ENCODE assay signal across 9 cellular contexts in the genomic region with DNA sequence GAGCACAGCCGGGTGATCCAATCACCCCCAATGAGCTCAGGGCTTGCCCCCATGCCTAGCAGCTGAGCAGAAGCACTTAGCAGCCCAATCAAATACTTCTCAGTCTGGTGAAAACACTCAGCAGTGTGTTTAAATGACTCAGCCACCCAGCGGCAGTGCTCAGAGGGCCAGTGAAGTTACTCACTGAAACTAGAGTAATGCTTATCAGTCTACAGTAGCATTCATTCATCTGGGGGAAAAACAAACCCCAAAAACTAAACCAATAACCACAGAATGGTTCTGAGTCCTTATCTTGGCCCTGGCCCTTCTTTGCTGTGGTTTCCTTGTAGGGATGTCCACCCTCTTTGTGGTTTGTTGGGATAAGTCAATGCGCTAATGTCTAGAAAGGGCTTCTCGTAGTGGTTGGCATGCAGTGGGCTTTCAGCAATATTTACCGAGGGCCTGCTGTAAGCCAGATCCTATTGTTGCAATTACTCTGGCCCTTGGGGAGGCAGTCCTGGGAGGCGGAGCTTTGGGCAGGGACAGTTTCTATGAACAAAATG. TPM values are rescaled to one million over a fixed set of nuclear protein-coding genes. Genes with fewer than 3 reads are reported as not detected.
DNase-seq lines count a peak whose midpoint lies in the region; ATAC-seq, FAIRE-seq and TF ChIP-seq lines count a peak whose summit lies in the region.
"Had no signal": no experiment of that assay in that cellular context is flagged by ENCODE, and none has a peak within 500 bp of the region (broad histone marks: within the 10 kb centered on the region; RNA-seq: fewer than 3 reads in every experiment).

No MANE protein-coding gene starts in this region.

- H3K23ac ChIP-seq in IMR-90 (ENCODE audit: low read depth, low read length): no peak overlapping the region

- peak overlapping the region; percentile 42; the same call in 1 of the 2 replicates for H3K4me2 ChIP-seq in IMR-90 (ENCODE audit: low read depth, low read length)

- POLR2A ChIA-PET in IMR-90 (lab: Charles Lee; ENCODE audit: unreplicated experiment): no interaction called here

- CTCF ChIA-PET in IMR-90 (lab: Yijun Ruan, JAX): interaction anchor here (2.0 kb wide), 1 partner anchor 14 kb away, joined by 9 read pairs; no protein-coding TSS in a partner anchor

- no peak overlapping the region for H3K9ac ChIP-seq in IMR-90 (ENCODE audit: low read depth, low read length)

- no peak overlapping the region for H2BK15ac ChIP-seq in IMR-90 (ENCODE audit: low read depth, low read length)

- H3K4ac ChIP-seq in IMR-90 (ENCODE audit: low read depth, low read length): no peak overlapping the region

- H3K4me3 ChIP-seq in IMR-90 (ENCODE audit: insufficient read depth, low read depth, low read length): no peak overlapping the region
- no peak overlapping the region for H3K4me3 ChIP-seq in bronchial epithelial cell (ENCODE audit: low read depth, low read length)
- no peak overlapping the region for H3K4me3 ChIP-seq in transverse colon

- H4K20me1 ChIP-seq in IMR-90 (ENCODE audit: insufficient read depth, low read length): peaks cover 11% of the 10 kb centered on the region; the same call in 1 of the 2 replicates

- H3K79me1 ChIP-seq in IMR-90 (ENCODE audit: low read depth in 1 of 2, low read length in 2 of 2): no peaks in the 10 kb centered on the region

- WGBS in IMR-90 (ENCODE audit: extremely low coverage in 2 of 2, insufficient read length in 1 of 2), 2 experiments: 0% methylated on average over 3 of the region's 6 CpGs; no CpG with 5 or more reads in 1 of the 2 experiments
- WGBS in transverse colon (ENCODE audit: low coverage in 1 of 2), 2 donors: 62% methylated on average over 6 of the region's 6 CpGs; no CpG with 5 or more reads in 1 of the 2 donors

- peak; percentile 21; the same call in 1 of the 2 replicates for TF ChIP-seq RAD21 in IMR-90 (IDR thresholded peaks at IDR 0.05; ENCODE audit: low read length)

- no peak overlapping the region for H3K56ac ChIP-seq in IMR-90 (ENCODE audit: extremely low read depth, insufficient read depth, low read length)

- no peak overlapping the region for H3K18ac ChIP-seq in IMR-90 (ENCODE audit: low read depth, low read length)

- H4K5ac ChIP-seq in IMR-90 (ENCODE audit: low read depth, low read length): no peak overlapping the region

- no peak overlapping the region for H2BK120ac ChIP-seq in IMR-90 (ENCODE audit: low read depth, low read length)

- H3K9me3 ChIP-seq in IMR-90 (ENCODE audit: control insufficient read depth, insufficient read depth, low read length): peaks cover 3% of the 10 kb centered on the region; the same call in 1 of the 2 replicates
- H3K9me3 ChIP-seq in transverse colon: no peaks in the 10 kb centered on the region

- no peak overlapping the region for H2AK9ac ChIP-seq in IMR-90 (replicated peaks; ENCODE audit: low read depth, low read length, poor library complexity)

- H3K4me1 ChIP-seq in IMR-90 (ENCODE audit: control insufficient read depth, insufficient read depth, low read length) (no peaks in the 10 kb centered on the region), transverse colon (no peaks in the 10 kb centered on the region)

- no peak overlapping the region for H2AK5ac ChIP-seq in IMR-90 (ENCODE audit: low read depth, low read length)

- no peak for TF ChIP-seq EP300 in transverse colon (IDR thresholded peaks at IDR 0.05; ENCODE audit: low read depth)

- H3K14ac ChIP-seq in IMR-90 (replicated peaks; ENCODE audit: low read depth, low read length): no peak overlapping the region

- H4K91ac ChIP-seq in IMR-90 (ENCODE audit: insufficient read depth, low read depth, low read length): no peak overlapping the region

- no peak overlapping the region for H2BK20ac ChIP-seq in IMR-90 (ENCODE audit: low read depth, low read length)

- peaks cover 2% of the 10 kb centered on the region; the same call in 1 of the 2 replicates for H3K9me1 ChIP-seq in IMR-90 (ENCODE audit: insufficient read depth, low read length)

- DNase-seq in activated CD4-positive, alpha-beta T cell treated with anti-CD3 and anti-CD28 coated beads, Interleukin-2, amount 50 U/mL, for 48 hours: peak; percentile 54 to 69
- no peak for DNase-seq in activated CD4-positive, alpha-beta T cell treated with anti-CD3 and anti-CD28 coated beads, Interleukin-2, amount 50 U/mL, for 1 hour
- DNase-seq in IMR-90 (peak; percentile 90), bronchial epithelial cell (ENCODE audit: low read depth) (peak; percentile 79), frontal cortex (ENCODE audit: low spot score in 2 of 2) (no peak), ecto neural progenitor cell (ENCODE audit: low spot score) (no peak), transverse colon (no peak)

- H2BK5ac ChIP-seq in IMR-90 (ENCODE audit: low read depth, low read length, poor library complexity, severe bottlenecking): no peak overlapping the region

- peak; percentile 95 for ATAC-seq in GM21786 (IDR thresholded peaks at IDR 0.05; ENCODE audit: unreplicated experiment)
- peak; percentile 99 for ATAC-seq in IMR-90 (ENCODE audit: low read depth)

- TF ChIP-seq CTCF in IMR-90 (conservative IDR thresholded peaks at IDR 0.05; ENCODE audit: low read depth, low read length) (no peak), bronchial epithelial cell (IDR thresholded peaks at IDR 0.05; ENCODE audit: insufficient read depth, low read length, severe bottlenecking) (peak; percentile 5), transverse colon (IDR thresholded peaks at IDR 0.05) (no peak)

- no TSS peak for BruUV-seq in IMR-90 (replicated peaks; lab: Mats Ljungman, UMichigan)

- H4K8ac ChIP-seq in IMR-90 (ENCODE audit: low read depth in 2 of 2, low read length in 2 of 2): no peak overlapping the region

- H3K27me3 ChIP-seq in IMR-90 (ENCODE audit: control insufficient read depth, insufficient read depth, low read length) (peaks cover 53% of the 10 kb centered on the region), bronchial epithelial cell (ENCODE audit: control insufficient read depth, insufficient read depth, low read length) (peaks cover 4% of the 10 kb centered on the region), transverse colon (peaks cover 35% of the 10 kb centered on the region)

- intact Hi-C loops in IMR-90 (cut with micrococcal nuclease): loop anchor here (10.0 kb wide), 1 partner anchor 200 kb away; the partner anchor contains the start of gene NEK6
- intact Hi-C loops in transverse colon (cut with DNase I; ENCODE audit: low total_unique reads): no loop called here

- no peak overlapping the region for H2AFZ ChIP-seq in IMR-90 (replicated peaks; ENCODE audit: low read length, poor library complexity)

- dilution Hi-C loops in IMR-90 (cut with HindIII; ENCODE audit: low sequenced_read_pairs, unreplicated experiment): no loop called here

- FAIRE-seq in bronchial epithelial cell (lab: Jason Lieb, UNC): no peak
- FAIRE-seq in frontal cortex (lab: Jason Lieb, UNC): no peak
- FAIRE-seq: G401.6 had no signal

- in situ Hi-C loops in IMR-90 (cut with MboI; ENCODE audit: low sequenced_read_pairs): no loop called here
- in situ Hi-C loops in transverse colon (cut with MboI; ENCODE audit: low pct_ligation_motif_present in 1 of 4, low pct_unique_long_range_greater_than_20kb in 1 of 4, low sequenced_read_pairs in 3 of 4): no loop called here

- H3K36me3 ChIP-seq in IMR-90 (ENCODE audit: control insufficient read depth, insufficient read depth, low read length) (no peaks in the 10 kb centered on the region), bronchial epithelial cell (ENCODE audit: control insufficient read depth, insufficient read depth, low read length) (no peaks in the 10 kb centered on the region), transverse colon (no peaks in the 10 kb centered on the region)

- no peak overlapping the region for H3K27ac ChIP-seq in IMR-90 (ENCODE audit: insufficient read depth, low read length)
- H3K27ac ChIP-seq in transverse colon: no peak overlapping the region

- TF ChIP-seq POLR2A in IMR-90 (IDR thresholded peaks at IDR 0.05; ENCODE audit: low read depth, low read length) (no peak), transverse colon (IDR thresholded peaks at IDR 0.05) (no peak)

TF ChIP-seq in IMR-90, 13 proteins besides CTCF, POLR2A, EP300 and RAD21 (continues in another document):
- no peak for TF ChIP-seq USF2 (IDR thresholded peaks at IDR 0.05; ENCODE audit: low read depth, low read length)
- TF ChIP-seq, protein P1, sequence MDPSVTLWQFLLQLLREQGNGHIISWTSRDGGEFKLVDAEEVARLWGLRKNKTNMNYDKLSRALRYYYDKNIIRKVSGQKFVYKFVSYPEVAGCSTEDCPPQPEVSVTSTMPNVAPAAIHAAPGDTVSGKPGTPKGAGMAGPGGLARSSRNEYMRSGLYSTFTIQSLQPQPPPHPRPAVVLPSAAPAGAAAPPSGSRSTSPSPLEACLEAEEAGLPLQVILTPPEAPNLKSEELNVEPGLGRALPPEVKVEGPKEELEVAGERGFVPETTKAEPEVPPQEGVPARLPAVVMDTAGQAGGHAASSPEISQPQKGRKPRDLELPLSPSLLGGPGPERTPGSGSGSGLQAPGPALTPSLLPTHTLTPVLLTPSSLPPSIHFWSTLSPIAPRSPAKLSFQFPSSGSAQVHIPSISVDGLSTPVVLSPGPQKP (IDR thresholded peaks at IDR 0.05; ENCODE audit: borderline replicate concordance, low read depth, low read length): no peak
- TF ChIP-seq BHLHE40 (IDR thresholded peaks at IDR 0.05; ENCODE audit: low read depth, low read length): peak; percentile 72
- peak; percentile 58 for TF ChIP-seq MAFK (IDR thresholded peaks at IDR 0.05; ENCODE audit: low read depth, low read length)
- no peak for TF ChIP-seq RFX5 (IDR thresholded peaks at IDR 0.05; ENCODE audit: low read depth, low read length)
- peak; percentile 78 for TF ChIP-seq FOS (IDR thresholded peaks at IDR 0.05; ENCODE audit: low read depth, low read length)
- peak; percentile 6; the same call in 1 of the 2 replicates for TF ChIP-seq CEBPB (IDR thresholded peaks at IDR 0.05; ENCODE audit: low read depth, low read length)
- peak; percentile 41; the same call in 1 of the 2 replicates for TF ChIP-seq NFE2L2 (IDR thresholded peaks at IDR 0.05; ENCODE audit: low read depth, low read length)
- TF ChIP-seq RCOR1 (IDR thresholded peaks at IDR 0.05; ENCODE audit: insufficient replicate concordance, low read length): peak; percentile 79
- no peak for TF ChIP-seq MXI1 (IDR thresholded peaks at IDR 0.05; ENCODE audit: borderline replicate concordance, low read depth, low read length)

RNA-seq across cellular contexts. Expression of gene LHX2, which starts 43.2 kb away (rescaled TPM):
- total RNA-seq in IMR-90 (2012; rRNA removed): not detected in 2 replicates
- polyA plus RNA-seq in IMR-90 (2012; rRNA removed): not detected in 2 replicates
- not detected in 2 replicates for polyA plus RNA-seq in IMR-90 (2012; cell fraction: cytosol; rRNA removed)
- not detected in 2 replicates for polyA plus RNA-seq in IMR-90 (2012; cell fraction: nucleus; rRNA removed; ENCODE audit: low replicate concordance)
- not detected in 2 replicates for total RNA-seq in bronchial epithelial cell
- 73.0 TPM for total RNA-seq in frontal cortex
- not detected for total RNA-seq in transverse colon

Comparison
In these comparisons a context has a peak if more than half of its experiments do, and no peak if none do; other contexts are left out.
1. DNase-seq: peak in activated CD4-positive, alpha-beta T cell treated with anti-CD3 and anti-CD28 coated beads, Interleukin-2, amount 50 U/mL, for 48 hours (2 of 2), IMR-90 (single experiment) and bronchial epithelial cell (single experiment); none in activated CD4-positive, alpha-beta T cell treated with anti-CD3 and anti-CD28 coated beads, Interleukin-2, amount 50 U/mL, for 1 hour (single experiment), frontal cortex (0 of 2), ecto neural progenitor cell (single experiment) and transverse colon (single experiment).
2. RNA of gene LHX2, which starts 43.2 kb away (total RNA-seq): 73.0 TPM in frontal cortex (single experiment); not detected in IMR-90, not detected in bronchial epithelial cell and not detected in transverse colon; every median in the first group is over 10 times any median in the second.